In genomic region chr19:19170053-19170945, GRCh38 we compare ENCODE assay signal across 8 cellular contexts. TPM values are rescaled to one million over a fixed set of nuclear protein-coding genes. Genes with fewer than 3 reads are reported as not detected.
DNase-seq lines count a peak whose midpoint lies in the region; ATAC-seq and TF ChIP-seq lines count a peak whose summit lies in the region.

TSS of gene MEF2B (minus strand) at chr19:19170263. CDS start at chr19:19150735, 19,528 bp downstream.

- TF ChIP-seq POLR2A in GM19099 (IDR thresholded peaks at IDR 0.05; ENCODE audit: extremely low read depth, insufficient read length, low read depth) = peak; percentile 95

- H3K4me3 Mint-ChIP-seq in activated T-helper 1 cell treated with anti-CD3 and anti-CD28 coated beads, Interleukin-12 subunit alpha, Interleukin-12 subunit beta, Interleukin-2, Interleukin-4 antibody, amounts not matched to agents 30 ng/mL and 10 ng/mL and 1 ng/mL, durations not matched to agents 14 hours and 24 hours and 36 hours = peak within 1 kb of the TSS; percentile 47
- H3K4me3 Mint-ChIP-seq in neural progenitor cell = peak within 1 kb of the TSS; percentile 63

- peaks cover 3% of the 10 kb centered on the region for H3K27me3 Mint-ChIP-seq in activated T-helper 1 cell treated with anti-CD3 and anti-CD28 coated beads, Interleukin-12 subunit alpha, Interleukin-12 subunit beta, Interleukin-2, Interleukin-4 antibody, amounts not matched to agents 30 ng/mL and 10 ng/mL and 1 ng/mL, durations not matched to agents 14 hours and 24 hours and 36 hours (ENCODE audit: insufficient read depth)
- H3K27me3 Mint-ChIP-seq in neural progenitor cell (ENCODE audit: insufficient read depth, low read depth) = peaks cover 16% of the 10 kb centered on the region

- H3K4me2 ChIP-seq in OCI-LY1 (ENCODE audit: low read length) = peak within 1 kb of the TSS; percentile 95
- peak within 1 kb of the TSS; percentile 63 for H3K4me2 ChIP-seq in neural progenitor cell

- H3K9me3 ChIP-seq in BE2C = no peaks in the 10 kb centered on the region
- no peaks in the 10 kb centered on the region for H3K9me3 ChIP-seq in OCI-LY1 (ENCODE audit: low read length)
- no peaks in the 10 kb centered on the region for H3K9me3 ChIP-seq in neural progenitor cell (ENCODE audit: low read depth)
- H3K9me3 ChIP-seq in subcutaneous abdominal adipose tissue (ENCODE audit: control insufficient read depth in 5 of 5, low read length in 5 of 5) = no peaks in the 10 kb centered on the region

- peak within 1 kb of the TSS; percentile 17 for H3K4me3 ChIP-seq in BE2C (ENCODE audit: low read depth, low read length)
- peak within 1 kb of the TSS; percentile 93 for H3K4me3 ChIP-seq in OCI-LY1 (ENCODE audit: low read depth, low read length, poor library complexity, severe bottlenecking)
- peak within 1 kb of the TSS; percentile 24 for H3K4me3 ChIP-seq in neural progenitor cell
- peak within 1 kb of the TSS; percentile 11 to 53 (median 36) for H3K4me3 ChIP-seq in subcutaneous abdominal adipose tissue (ENCODE audit: low read depth in 1 of 5, low read length in 5 of 5)

- peak within 1 kb of the TSS; percentile 97 for H3K27ac ChIP-seq in OCI-LY1 (ENCODE audit: low read depth, low read length, poor library complexity, severe bottlenecking)
- no peak within 1 kb of the TSS for H3K27ac ChIP-seq in neural progenitor cell
- H3K27ac ChIP-seq in subcutaneous abdominal adipose tissue (ENCODE audit: low read depth, low read length) = no peak within 1 kb of the TSS

- DNase-seq in BE2C = peak; percentile 95
- peak; percentile 72 for DNase-seq in activated T-helper 1 cell treated with anti-CD3 and anti-CD28 coated beads, Interleukin-12 subunit alpha, Interleukin-12 subunit beta, Interleukin-2, Interleukin-4 antibody, amounts not matched to agents 30 ng/mL and 10 ng/mL and 1 ng/mL, durations not matched to agents 14 hours and 24 hours and 36 hours (ENCODE audit: low spot score)
- DNase-seq in fibroblast of the conjunctiva (ENCODE audit: low read depth) = peak; percentile 47
- peak; percentile 94 for DNase-seq in neural progenitor cell (ENCODE audit: low spot score)

- H3K36me3 ChIP-seq in BE2C = no peaks in the 10 kb centered on the region
- peaks cover 15% of the 10 kb centered on the region; the same call in 1 of the 2 replicates for H3K36me3 ChIP-seq in OCI-LY1 (ENCODE audit: insufficient read depth, low read length)
- no peaks in the 10 kb centered on the region for H3K36me3 ChIP-seq in neural progenitor cell
- no peaks in the 10 kb centered on the region for H3K36me3 ChIP-seq in subcutaneous abdominal adipose tissue (ENCODE audit: control insufficient read depth in 5 of 5, insufficient read depth in 5 of 5, low read length in 5 of 5)

- TF ChIP-seq CTCF in BE2C (IDR thresholded peaks at IDR 0.05; ENCODE audit: low read depth, low read length) = no peak
- no peak for TF ChIP-seq CTCF in OCI-LY1 (IDR thresholded peaks at IDR 0.05; ENCODE audit: low read length)
- TF ChIP-seq CTCF in neural progenitor cell (IDR thresholded peaks at IDR 0.05) = no peak

- no peak within 1 kb of the TSS for H2AFZ ChIP-seq in OCI-LY1 (ENCODE audit: low read length)
- H2AFZ ChIP-seq in neural progenitor cell (replicated peaks) = no peak within 1 kb of the TSS

- H3K27ac Mint-ChIP-seq in activated T-helper 1 cell treated with anti-CD3 and anti-CD28 coated beads, Interleukin-12 subunit alpha, Interleukin-12 subunit beta, Interleukin-2, Interleukin-4 antibody, amounts not matched to agents 30 ng/mL and 10 ng/mL and 1 ng/mL, durations not matched to agents 14 hours and 24 hours and 36 hours = no peak within 1 kb of the TSS
- H3K27ac Mint-ChIP-seq in neural progenitor cell = no peak within 1 kb of the TSS

- peaks cover 3% of the 10 kb centered on the region for H3K36me3 Mint-ChIP-seq in activated T-helper 1 cell treated with anti-CD3 and anti-CD28 coated beads, Interleukin-12 subunit alpha, Interleukin-12 subunit beta, Interleukin-2, Interleukin-4 antibody, amounts not matched to agents 30 ng/mL and 10 ng/mL and 1 ng/mL, durations not matched to agents 14 hours and 24 hours and 36 hours (ENCODE audit: low read depth)
- H3K36me3 Mint-ChIP-seq in neural progenitor cell = no peaks in the 10 kb centered on the region

- peak; percentile 76 for ATAC-seq in HG03439 (IDR thresholded peaks at IDR 0.05; ENCODE audit: unreplicated experiment)

- peak within 1 kb of the TSS; percentile 96 for H3K9ac ChIP-seq in OCI-LY1 (ENCODE audit: low read length)
- no peak within 1 kb of the TSS for H3K9ac ChIP-seq in neural progenitor cell
- peak within 1 kb of the TSS in 1 of 5 donors; percentile 56 for H3K9ac ChIP-seq in subcutaneous abdominal adipose tissue (ENCODE audit: low read length in 5 of 5)

- no peaks in the 10 kb centered on the region for H3K9me2 ChIP-seq in OCI-LY1 (ENCODE audit: low read depth, low read length)

- H3K27me3 ChIP-seq in BE2C (no peaks in the 10 kb centered on the region), OCI-LY1 (ENCODE audit: insufficient read depth, low read length) (no peaks in the 10 kb centered on the region), neural progenitor cell (peaks cover 39% of the 10 kb centered on the region), subcutaneous abdominal adipose tissue (ENCODE audit: control insufficient read depth in 5 of 5, insufficient read depth in 4 of 5, low read length in 5 of 5) (no peaks in the 10 kb centered on the region)

- peaks cover 16% of the 10 kb centered on the region for H3K4me1 Mint-ChIP-seq in activated T-helper 1 cell treated with anti-CD3 and anti-CD28 coated beads, Interleukin-12 subunit alpha, Interleukin-12 subunit beta, Interleukin-2, Interleukin-4 antibody, amounts not matched to agents 30 ng/mL and 10 ng/mL and 1 ng/mL, durations not matched to agents 14 hours and 24 hours and 36 hours (ENCODE audit: low read depth)
- peaks cover 12% of the 10 kb centered on the region for H3K4me1 Mint-ChIP-seq in neural progenitor cell

- no peaks in the 10 kb centered on the region for H3K9me3 Mint-ChIP-seq in activated T-helper 1 cell treated with anti-CD3 and anti-CD28 coated beads, Interleukin-12 subunit alpha, Interleukin-12 subunit beta, Interleukin-2, Interleukin-4 antibody, amounts not matched to agents 30 ng/mL and 10 ng/mL and 1 ng/mL, durations not matched to agents 14 hours and 24 hours and 36 hours
- no peaks in the 10 kb centered on the region for H3K9me3 Mint-ChIP-seq in neural progenitor cell

- H3K79me2 ChIP-seq in OCI-LY1 (ENCODE audit: insufficient read depth, low read length) = peaks cover 16% of the 10 kb centered on the region
- no peaks in the 10 kb centered on the region for H3K79me2 ChIP-seq in neural progenitor cell (ENCODE audit: low read depth)

- no peaks in the 10 kb centered on the region for H3K4me1 ChIP-seq in BE2C
- peaks cover 72% of the 10 kb centered on the region for H3K4me1 ChIP-seq in OCI-LY1 (ENCODE audit: insufficient read depth, low read length, severe bottlenecking)
- no peaks in the 10 kb centered on the region for H3K4me1 ChIP-seq in neural progenitor cell
- H3K4me1 ChIP-seq in subcutaneous abdominal adipose tissue (ENCODE audit: control insufficient read depth in 5 of 5, insufficient read depth in 5 of 5, low read length in 5 of 5) = peaks cover 0 to 42% (median 35%) of the 10 kb centered on the region in 5 donors

- intact Hi-C loops in activated T-helper 1 cell treated with anti-CD3 and anti-CD28 coated beads, Interleukin-12 subunit alpha, Interleukin-12 subunit beta, Interleukin-2, Interleukin-4 antibody, amounts not matched to agents 30 ng/mL and 10 ng/mL and 1 ng/mL, durations not matched to agents 14 hours and 24 hours and 36 hours (cut with micrococcal nuclease) = loop anchor here (1.0 kb wide), 2 partner anchors 32 to 33 kb away; partner anchors contain the start of genes NR2C2AP and TMEM161A

- H3F3A ChIP-seq in OCI-LY1 (ENCODE audit: insufficient read depth, low read length) (no peaks in the 10 kb centered on the region), neural progenitor cell (ENCODE audit: low read depth) (peaks cover 15% of the 10 kb centered on the region)

- H4K20me1 ChIP-seq in OCI-LY1 (ENCODE audit: insufficient read depth, low read length) = no peaks in the 10 kb centered on the region
- H4K20me1 ChIP-seq in neural progenitor cell (ENCODE audit: low read depth) = peaks cover 33% of the 10 kb centered on the region

RNA-seq across cellular contexts. Expression of gene MEF2B, which starts in this region (rescaled TPM):
- not detected for polyA plus RNA-seq in BE2C (2012; ENCODE audit: insufficient read depth, insufficient read length, low read depth)
- 1.7 and 2.2 TPM in 2 replicates for total RNA-seq in activated T-helper 1 cell treated with anti-CD3 and anti-CD28 coated beads, Interleukin-12 subunit alpha, Interleukin-12 subunit beta, Interleukin-2, Interleukin-4 antibody, amounts not matched to agents 30 ng/mL and 10 ng/mL and 1 ng/mL, durations not matched to agents 14 hours and 24 hours and 36 hours
- total RNA-seq in neural progenitor cell (ENCODE audit: low replicate concordance) = 0.15 TPM in 1 of 2 replicates, not detected in the other

Comparison
In these comparisons a context has a peak if more than half of its experiments do, and no peak if none do; other contexts are left out.
1. Peak in DNase-seq, H3K4me3 ChIP-seq and H3K4me2 ChIP-seq in neural progenitor cell; RNA of the gene not detected or under 1 TPM.
2. H3K4me3 ChIP-seq: peak in every context shown above with its lines; median percentile 93 in OCI-LY1; 36 in subcutaneous abdominal adipose tissue; 24 in neural progenitor cell; 17 in BE2C.